In the genomic region with DNA sequence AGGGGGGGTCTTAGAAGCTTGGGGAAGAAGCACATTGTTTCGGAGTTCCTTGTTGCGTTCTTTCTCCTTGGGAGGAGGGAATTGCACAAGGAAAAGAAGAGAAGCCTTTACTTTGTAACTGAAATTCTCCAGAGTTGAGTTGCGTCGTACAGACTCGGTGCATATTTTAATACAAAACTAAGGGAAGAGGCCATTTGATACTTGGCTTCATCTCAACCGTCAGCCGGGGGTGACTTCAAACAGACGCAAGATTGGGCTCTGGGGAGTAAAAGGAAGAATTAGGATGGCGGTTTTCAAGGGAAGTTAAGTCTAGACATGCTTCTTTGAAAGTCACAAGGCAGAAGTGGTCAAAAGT, we compare ENCODE assay signal across 7 cellular contexts. TPM values are rescaled to one million over a fixed set of nuclear protein-coding genes. Genes with fewer than 3 reads are reported as not detected.
DNase-seq lines count a peak whose midpoint lies in the region; ATAC-seq and TF ChIP-seq lines count a peak whose summit lies in the region.

No MANE protein-coding gene starts in this region.

- H3K27ac ChIP-seq in HUES6 (ENCODE audit: low read depth, low read length) (no peak overlapping the region), left lung (no peak overlapping the region), stomach (peak overlapping the region; percentile 79 to 94 (median 87))

- no peak for ATAC-seq in left lung
- no peak for ATAC-seq in HG03469 (IDR thresholded peaks at IDR 0.05; ENCODE audit: unreplicated experiment)

- TF ChIP-seq CTCF in astrocyte of the cerebellum (IDR thresholded peaks at IDR 0.05; ENCODE audit: low read depth, low read length, missing control alignments) (no peak), left lung (IDR thresholded peaks at IDR 0.05) (no peak), stomach (IDR thresholded peaks at IDR 0.05) (no peak)

- intact Hi-C loops in left lung (cut with DNase I) (no loop called here), stomach (cut with DNase I; ENCODE audit: low total_unique reads) (no loop called here)

- H3K36me3 ChIP-seq in HUES6 (ENCODE audit: control insufficient read depth, insufficient read depth, low read length) (no peaks in the 10 kb centered on the region), left lung (no peaks in the 10 kb centered on the region), stomach (peaks cover 0 to 3% (median 0%) of the 10 kb centered on the region in 4 donors)

- 2 to 6% (median 4%) methylated on average over 9 of the region's 9 CpGs for WGBS in stomach, 5 donors

- H3K4me1 ChIP-seq in HUES6 (ENCODE audit: control insufficient read depth, insufficient read depth, low read length) (peaks cover 17% of the 10 kb centered on the region), left lung (peaks cover 15 to 43% of the 10 kb centered on the region in 2 donors), stomach (peaks cover 20 to 50% (median 43%) of the 10 kb centered on the region in 4 donors)

- TF ChIP-seq EP300 in stomach (IDR thresholded peaks at IDR 0.05): no peak

- in situ Hi-C loops in astrocyte of the cerebellum (cut with HindIII; ENCODE audit: low sequenced_read_pairs): no loop called here

- TF ChIP-seq POLR2A in stomach (IDR thresholded peaks at IDR 0.05): no peak

- H3K4me3 ChIP-seq in HUES6 (ENCODE audit: low read depth, low read length) (peak overlapping the region; percentile 84), astrocyte of the cerebellum (ENCODE audit: low read depth, low read length) (peak overlapping the region; percentile 52), left lung (peak overlapping the region; percentile 37 to 39), stomach (peak overlapping the region; percentile 54 to 72 (median 56))

- H3K9me3 ChIP-seq in HUES6 (ENCODE audit: control insufficient read depth, insufficient read depth, low read depth, low read length) (no peaks in the 10 kb centered on the region), left lung (no peaks in the 10 kb centered on the region), stomach (no peaks in the 10 kb centered on the region)

- peak overlapping the region; percentile 49 for H3K9ac ChIP-seq in HUES6 (ENCODE audit: low read length)

- DNase-seq in astrocyte of the cerebellum (ENCODE audit: low read depth): no peak
- no peak for DNase-seq in left lung
- no peak for DNase-seq in stomach
- DNase-seq in GF-D8 (lab: John Stamatoyannopoulos, UW): no peak
- DNase-seq in NCI-H82 (lab: John Stamatoyannopoulos, UW): no peak

- peaks cover 50% of the 10 kb centered on the region for H3K27me3 ChIP-seq in HUES6 (ENCODE audit: control insufficient read depth, insufficient read depth, low read length)
- peaks cover 84 to 100% of the 10 kb centered on the region in 2 donors for H3K27me3 ChIP-seq in left lung
- peaks cover 0 to 64% (median 46%) of the 10 kb centered on the region in 3 donors for H3K27me3 ChIP-seq in stomach

RNA-seq across cellular contexts. Expression of a gene that starts 1.5 kb away (rescaled TPM):
- total RNA-seq in left lung (1 to 10 TPM in 1 of 2 donors, under 1 TPM in 1; 0.15 to 1.8 TPM), stomach (10 to 100 TPM in 2 of 5 donors, 1 to 10 TPM in 3; 6.1 to 53.6 (median 9.9) TPM)
- polyA plus RNA-seq in stomach: 10 to 100 TPM in 2 of 3 donors, 1 to 10 TPM in 1; 7.0 to 50.3 (median 10.6) TPM

Comparison
In these comparisons a context has a peak if more than half of its experiments do, and no peak if none do; other contexts are left out.
1. H3K27ac ChIP-seq: peak in stomach (5 of 5); none in HUES6 (single experiment) and left lung (0 of 2).
2. Peak in every context shown above with its lines, with median percentiles within 50 percentile points of each other: H3K4me3 ChIP-seq.